In the genomic region with DNA sequence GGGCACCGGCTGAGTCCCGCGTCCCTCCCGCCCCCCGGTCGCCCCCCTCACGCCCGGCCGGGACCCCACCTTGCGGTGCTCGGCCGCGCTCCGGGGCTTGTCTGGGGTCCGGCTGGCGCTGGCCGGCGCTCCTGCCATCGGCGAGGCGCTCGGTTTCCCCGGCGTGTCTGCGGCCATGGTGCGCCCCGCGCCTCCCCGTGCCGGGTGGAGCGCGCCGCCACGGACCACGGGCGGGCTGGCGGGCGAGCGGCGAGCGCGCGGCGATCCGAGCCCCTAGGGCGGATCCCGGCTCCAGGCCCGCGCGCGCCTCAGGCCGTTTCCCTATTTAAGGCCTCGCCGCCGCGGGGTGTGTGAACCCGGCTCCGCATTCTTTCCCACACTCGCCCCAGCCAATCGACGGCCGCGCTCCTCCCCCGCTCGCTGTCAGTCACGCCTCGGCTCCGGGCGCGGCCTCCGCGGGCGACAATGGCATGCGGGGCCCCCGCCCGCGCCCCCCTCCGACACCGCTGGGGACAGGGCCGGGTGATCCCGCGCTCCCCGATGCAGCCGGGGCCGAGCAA, we compare ENCODE assay signal across 8 cellular contexts. TPM values are rescaled to one million over a fixed set of nuclear protein-coding genes. Genes with fewer than 3 reads are reported as not detected.
DNase-seq lines count a peak whose midpoint lies in the region; ATAC-seq and TF ChIP-seq lines count a peak whose summit lies in the region.

A gene with protein sequence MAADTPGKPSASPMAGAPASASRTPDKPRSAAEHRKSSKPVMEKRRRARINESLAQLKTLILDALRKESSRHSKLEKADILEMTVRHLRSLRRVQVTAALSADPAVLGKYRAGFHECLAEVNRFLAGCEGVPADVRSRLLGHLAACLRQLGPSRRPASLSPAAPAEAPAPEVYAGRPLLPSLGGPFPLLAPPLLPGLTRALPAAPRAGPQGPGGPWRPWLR (minus strand): TSS at position 301 of the 560 bp plus-strand sequence. CDS start 124 bp downstream, at position 177.

- H3K27ac ChIP-seq in adrenal gland (peak within 1 kb of the TSS in 4 of 5 donors; percentile 56 to 91 (median 88)), vagina (peak within 1 kb of the TSS; percentile 99)

- no peaks in the 10 kb centered on the region for H3K9me3 ChIP-seq in adrenal gland (replicated peaks in 1 of 3)
- no peaks in the 10 kb centered on the region for H3K9me3 ChIP-seq in vagina

- H3K27me3 ChIP-seq in adrenal gland (peaks cover 64% of the 10 kb centered on the region), vagina (no peaks in the 10 kb centered on the region)

- H3K36me3 ChIP-seq in adrenal gland (replicated peaks in 1 of 2) (no peaks in the 10 kb centered on the region), vagina (no peaks in the 10 kb centered on the region)

- peak; percentile 83 for ATAC-seq in Right ventricle myocardium inferior
- no peak for ATAC-seq in GM21526 (IDR thresholded peaks at IDR 0.05; ENCODE audit: low FRiP score, unreplicated experiment)

- peak within 1 kb of the TSS in 2 of 4 donors; percentile 26 to 64 for H3K4me3 ChIP-seq in adrenal gland
- peak within 1 kb of the TSS; percentile 61 to 73 for H3K4me3 ChIP-seq in vagina

- intact Hi-C loops in adrenal gland (cut with DNase I) (no loop called here), Right ventricle myocardium inferior (cut with DNase I) (loop anchor here (1.0 kb wide), 1 partner anchor 20 kb away; no protein-coding TSS in a partner anchor), vagina (cut with DNase I) (no loop called here)

- TF ChIP-seq CTCF in adrenal gland (IDR thresholded peaks at IDR 0.05) (no peak), vagina (IDR thresholded peaks at IDR 0.05) (no peak)

- DNase-seq in DMS79 (lab: John Stamatoyannopoulos, UW) (peak; percentile 73), HK-2 (ENCODE audit: unreplicated experiment) (peak; percentile 95), RPMI8226 (peak; percentile 91), adrenal gland (peak; percentile 60 to 88 (median 78)), Right ventricle myocardium inferior (ENCODE audit: missing footprints) (peak; percentile 96), occipital lobe (lab: John Stamatoyannopoulos, UW) (peak; percentile 58), vagina (ENCODE audit: extremely low spot score in 2 of 2) (no peak)

- 0 to 2% (median 1%) methylated on average over 8 to 85 of the region's 85 CpGs for WGBS in adrenal gland, 4 donors

- TF ChIP-seq POLR2A in adrenal gland (IDR thresholded peaks at IDR 0.05) (peak; percentile 32 to 71), vagina (IDR thresholded peaks at IDR 0.05) (peak; percentile 32 to 78)

- H3K4me1 ChIP-seq in adrenal gland (replicated peaks in 1 of 2) (peaks cover 7 to 37% of the 10 kb centered on the region in 2 donors), vagina (peaks cover 39% of the 10 kb centered on the region)

RNA-seq across cellular contexts. Expression of the gene that starts here (rescaled TPM):
- total RNA-seq in adrenal gland (10 to 100 TPM in 1 of 8 donors, 1 to 10 TPM in 7; 3.1 to 14.5 (median 6.4) TPM), Right ventricle myocardium inferior (36.7 TPM), occipital lobe (15.1 TPM), vagina (34.6 TPM)
- polyA plus RNA-seq in adrenal gland = 10 to 100 TPM in 2 of 3 donors, not detected in 1; 27.3 to 29.8 TPM

Comparison
In these comparisons a context has a peak if more than half of its experiments do, and no peak if none do; other contexts are left out.
1. DNase-seq: peak in DMS79 (single experiment), HK-2 (single experiment), RPMI8226 (single experiment), adrenal gland (7 of 7), Right ventricle myocardium inferior (single experiment) and occipital lobe (single experiment); none in vagina (0 of 2).